Comparison of ENCODE assay signal across 25 cellular contexts in genomic region chr6:118514689-118515088, GRCh38. TPM values are rescaled to one million over a fixed set of nuclear protein-coding genes. Genes with fewer than 3 reads are reported as not detected.
"Had no signal": no experiment of that assay in that cellular context is flagged by ENCODE, and none has a peak within 500 bp of the region (broad histone marks: within the 10 kb centered on the region; RNA-seq: fewer than 3 reads in every experiment).

No MANE protein-coding gene starts in this region.

- H3K27ac Mint-ChIP-seq: activated B cell treated with CpG ODN at 0.5 μM for 24 hours; activated CD4-positive, alpha-beta T cell treated with anti-CD3 and anti-CD28 coated beads for 36 hours; activated naive CD4-positive, alpha-beta T cell treated with anti-CD3 and anti-CD28 coated beads for 36 hours; activated naive CD8-positive, alpha-beta T cell treated with anti-CD3 and anti-CD28 coated beads, Interleukin-2, amount 10 ng/mL, durations not matched to agents 7 days and 5 days; T-helper 17 cell had no signal

- DNase-seq: activated B cell treated with CpG ODN at 0.5 μM for 24 hours; activated CD4-positive, alpha-beta T cell treated with anti-CD3 and anti-CD28 coated beads for 36 hours; activated CD4-positive, alpha-beta T cell treated with anti-CD3 and anti-CD28 coated beads, Interleukin-2, amount 50 U/mL, for 4 hours; activated CD8-positive, alpha-beta memory T cell treated with anti-CD3 and anti-CD28 coated beads, Interleukin-2, amount 50 U/mL, for 48 hours; activated naive CD4-positive, alpha-beta T cell treated with anti-CD3 and anti-CD28 coated beads for 36 hours; activated naive CD8-positive, alpha-beta T cell treated with anti-CD3 and anti-CD28 coated beads, Interleukin-2, amount 10 ng/mL, durations not matched to agents 7 days and 5 days; activated T-cell treated with anti-CD3 and anti-CD28 coated beads, Interleukin-2, amount 50 U/mL, for 48 hours; amygdala; islet precursor cell; left colon; naive thymus-derived CD4-positive, alpha-beta T cell; retina; stimulated activated CD4-positive, alpha-beta T cell treated with anti-CD3 and anti-CD28 coated beads, Interleukin-12 subunit alpha, Interleukin-12 subunit beta, amount 100 ng/mL, for 4 hours; stimulated activated CD4-positive, alpha-beta T cell treated with anti-CD3 and anti-CD28 coated beads, Interleukin-4, amount 100 ng/mL, for 4 hours; stimulated activated naive CD8-positive, alpha-beta T cell treated with anti-CD3 and anti-CD28 coated beads, Interleukin-15, amount 100 ng/mL, for 72 hours; SW 1271; T-helper 17 cell; transverse colon had no signal

- H3K36me3 ChIP-seq: esophagus muscularis mucosa, transverse colon had no signal

- H3K27me3 Mint-ChIP-seq: activated B cell treated with CpG ODN at 0.5 μM for 24 hours; activated CD4-positive, alpha-beta T cell treated with anti-CD3 and anti-CD28 coated beads for 36 hours; activated naive CD8-positive, alpha-beta T cell treated with anti-CD3 and anti-CD28 coated beads, Interleukin-2, amount 10 ng/mL, durations not matched to agents 7 days and 5 days; brain; central memory CD8-positive, alpha-beta T cell; naive thymus-derived CD4-positive, alpha-beta T cell; stimulated activated naive CD8-positive, alpha-beta T cell treated with anti-CD3 and anti-CD28 coated beads, Interleukin-15, amount 100 ng/mL, for 72 hours; T-helper 17 cell had no signal

- H3K27me3 ChIP-seq: esophagus muscularis mucosa, transverse colon had no signal

- H3K27ac ChIP-seq: coronary artery, esophagus muscularis mucosa, transverse colon had no signal

- H3K4me1 Mint-ChIP-seq: activated B cell treated with CpG ODN at 0.5 μM for 24 hours, neural crest cell had no signal

- ATAC-seq: activated CD4-positive, alpha-beta T cell treated with anti-CD3 and anti-CD28 coated beads for 36 hours; left colon; naive thymus-derived CD4-positive, alpha-beta T cell; stimulated activated naive CD8-positive, alpha-beta T cell treated with anti-CD3 and anti-CD28 coated beads, Interleukin-15, amount 100 ng/mL, for 72 hours; T-helper 17 cell had no signal

- H3K4me1 ChIP-seq: transverse colon had no signal

- H3K9me3 ChIP-seq: esophagus muscularis mucosa had no signal

- H3K4me3 Mint-ChIP-seq: activated B cell treated with CpG ODN at 0.5 μM for 24 hours; activated CD4-positive, alpha-beta T cell treated with anti-CD3 and anti-CD28 coated beads for 36 hours; activated naive CD4-positive, alpha-beta T cell treated with anti-CD3 and anti-CD28 coated beads for 36 hours; activated naive CD8-positive, alpha-beta T cell treated with anti-CD3 and anti-CD28 coated beads, Interleukin-2, amount 10 ng/mL, durations not matched to agents 7 days and 5 days; brain; central memory CD8-positive, alpha-beta T cell; neural crest cell; stimulated activated naive CD8-positive, alpha-beta T cell treated with anti-CD3 and anti-CD28 coated beads, Interleukin-15, amount 100 ng/mL, for 72 hours; T-helper 17 cell had no signal

- H3K9me3 Mint-ChIP-seq: activated B cell treated with CpG ODN at 0.5 μM for 24 hours; central memory CD8-positive, alpha-beta T cell had no signal

- H3K4me3 ChIP-seq: coronary artery, esophagus muscularis mucosa, lung, transverse colon had no signal

RNA-seq across cellular contexts. Expression of gene PLN, which starts 33.4 kb away (rescaled TPM):
- total RNA-seq: activated B cell treated with CpG ODN at 0.5 μM for 24 hours; activated CD4-positive, alpha-beta T cell treated with anti-CD3 and anti-CD28 coated beads for 36 hours; activated CD8-positive, alpha-beta memory T cell treated with anti-CD3 and anti-CD28 coated beads for 36 hours; activated naive CD4-positive, alpha-beta T cell treated with anti-CD3 and anti-CD28 coated beads for 36 hours; activated naive CD8-positive, alpha-beta T cell treated with anti-CD3 and anti-CD28 coated beads, Interleukin-2, amount 10 ng/mL, durations not matched to agents 7 days and 5 days; neural crest cell; T-helper 17 cell had no signal
